ENCODE assay signal across 13 cellular contexts in genomic region chr14:94971750-94972149, GRCh38.
DNase-seq lines count a peak whose midpoint lies in the region; ATAC-seq, FAIRE-seq and TF ChIP-seq lines count a peak whose summit lies in the region.
"Had no signal": no experiment of that assay in that cellular context is flagged by ENCODE, and none has a peak within 500 bp of the region (broad histone marks: within the 10 kb centered on the region; RNA-seq: fewer than 3 reads in every experiment).

No MANE protein-coding gene starts in this region.

- no peaks in the 10 kb centered on the region for H3K4me1 Mint-ChIP-seq in neural progenitor cell
- H3K4me1 Mint-ChIP-seq: activated naive CD4-positive, alpha-beta T cell treated with anti-CD3 and anti-CD28 coated beads, Interleukin-2, amount 10 ng/mL, durations not matched to agents 7 days and 5 days had no signal

- no peak for TF ChIP-seq RAD21 in HepG2 (CRISPR knock-in tag; IDR thresholded peaks at IDR 0.05)

- no peaks in the 10 kb centered on the region for H3F3A ChIP-seq in neural progenitor cell (ENCODE audit: low read depth)

- H3K4me3 ChIP-seq in cardiac fibroblast (replicated peaks in 1 of 2; ENCODE audit: low read depth in 2 of 2, low read length in 2 of 2) (no peak overlapping the region), heart right ventricle (peak overlapping the region in 2 of 10 donors; percentile 5 to 26), neuronal stem cell (ENCODE audit: low read length in 2 of 2) (no peak overlapping the region), transverse colon (no peak overlapping the region), HepG2 (replicated peaks in 1 of 3; ENCODE audit: insufficient read depth in 1 of 3, low read depth in 2 of 3, low read length in 3 of 3) (no peak overlapping the region), neural progenitor cell (no peak overlapping the region)

- no peak overlapping the region for H2BK15ac ChIP-seq in neuronal stem cell (ENCODE audit: low read length)

- H2AK5ac ChIP-seq in neuronal stem cell (ENCODE audit: low read depth, low read length), result no peak overlapping the region

- H3K23ac ChIP-seq in neuronal stem cell (ENCODE audit: low read depth, low read length, poor library complexity), result no peak overlapping the region

- intact Hi-C loops in heart right ventricle (cut with DNase I) (loop anchor here in 1 of 10 donors (5.0 kb wide), 1 partner anchor 49 kb away; no protein-coding TSS in a partner anchor), transverse colon (cut with DNase I; ENCODE audit: low total_unique reads) (loop anchor here (1.0 kb wide), 1 partner anchor 34 kb away; no protein-coding TSS in a partner anchor), HepG2 (cut with micrococcal nuclease; ENCODE audit: unreplicated experiment) (no loop called here)

- H3K14ac ChIP-seq in neuronal stem cell (ENCODE audit: low read length), result no peak overlapping the region

- H3K79me1 ChIP-seq in neuronal stem cell (ENCODE audit: low read depth, low read length), result no peaks in the 10 kb centered on the region

- H3K27ac ChIP-seq in heart right ventricle (peak overlapping the region; percentile 8 to 79 (median 38)), neuronal stem cell (replicated peaks; ENCODE audit: low read length) (peak overlapping the region; percentile 4), transverse colon (peak overlapping the region; percentile 66 to 77 (median 74)), HepG2 (ENCODE audit: extremely low read length, insufficient read depth, low read length) (no peak overlapping the region), neural progenitor cell (no peak overlapping the region)
- H3K27ac ChIP-seq: HL-60 had no signal

- peaks cover 8% of the 10 kb centered on the region for H3K27me3 Mint-ChIP-seq in neural progenitor cell (ENCODE audit: insufficient read depth, low read depth)

- TF ChIP-seq CTCF in cardiac fibroblast (IDR thresholded peaks at IDR 0.05; ENCODE audit: low read depth, low read length), result no peak
- TF ChIP-seq CTCF in heart right ventricle (IDR thresholded peaks at IDR 0.05), result no peak
- TF ChIP-seq CTCF in transverse colon (IDR thresholded peaks at IDR 0.05), result no peak
- TF ChIP-seq CTCF in HepG2 (CRISPR knock-in tag; IDR thresholded peaks at IDR 0.05), result no peak
- TF ChIP-seq CTCF in neural progenitor cell (IDR thresholded peaks at IDR 0.05), result no peak

- H4K8ac ChIP-seq in neuronal stem cell (ENCODE audit: low read depth, low read length), result no peak overlapping the region

- H3K9me3 ChIP-seq in heart right ventricle (peaks cover 0 to 10% (median 0%) of the 10 kb centered on the region in 11 donors), neuronal stem cell (replicated peaks in 1 of 2; ENCODE audit: control insufficient read depth in 2 of 2, insufficient read depth in 1 of 2, low read depth in 1 of 2, low read length in 2 of 2) (peaks cover 0 to 1% of the 10 kb centered on the region in 2 donors), transverse colon (no peaks in the 10 kb centered on the region), HepG2 (ENCODE audit: low read length) (no peaks in the 10 kb centered on the region), neural progenitor cell (ENCODE audit: low read depth) (no peaks in the 10 kb centered on the region)

- peak; percentile 94 for TF ChIP-seq EP300 in transverse colon (IDR thresholded peaks at IDR 0.05; ENCODE audit: low read depth)
- no peak for TF ChIP-seq EP300 in HepG2 (IDR thresholded peaks at IDR 0.05; ENCODE audit: low read depth in 2 of 2, low read length in 2 of 2)
- TF ChIP-seq EP300 in HepG2 (CRISPR knock-in tag; IDR thresholded peaks at IDR 0.05; ENCODE audit: borderline replicate concordance), result no peak

- no peak overlapping the region for H2BK12ac ChIP-seq in neuronal stem cell (ENCODE audit: low read length)

- H3K36me3 ChIP-seq in heart right ventricle, result no peaks in the 10 kb centered on the region
- no peaks in the 10 kb centered on the region for H3K36me3 ChIP-seq in neuronal stem cell (replicated peaks in 1 of 2; ENCODE audit: control insufficient read depth in 2 of 2, insufficient read depth in 2 of 2, low read length in 2 of 2)
- no peaks in the 10 kb centered on the region for H3K36me3 ChIP-seq in transverse colon
- H3K36me3 ChIP-seq in HepG2 (replicated peaks in 1 of 2; ENCODE audit: control insufficient read depth in 1 of 2, insufficient read depth in 2 of 2, low read length in 2 of 2), result no peaks in the 10 kb centered on the region
- no peaks in the 10 kb centered on the region for H3K36me3 ChIP-seq in neural progenitor cell

- no peak overlapping the region for H3K18ac ChIP-seq in neuronal stem cell (ENCODE audit: low read length)

- H3K27me3 ChIP-seq in heart right ventricle, result peaks cover 0 to 4% (median 0%) of the 10 kb centered on the region in 7 donors
- H3K27me3 ChIP-seq in neuronal stem cell (ENCODE audit: control insufficient read depth in 3 of 3, insufficient read depth in 3 of 3, low read depth in 1 of 3, low read length in 3 of 3), result no peaks in the 10 kb centered on the region
- H3K27me3 ChIP-seq in transverse colon, result no peaks in the 10 kb centered on the region
- peaks cover 0 to 24% of the 10 kb centered on the region in 2 experiments; a peak in 2 of 5 replicates for H3K27me3 ChIP-seq in HepG2 (ENCODE audit: control insufficient read depth in 1 of 2, insufficient read depth in 2 of 2, low read length in 2 of 2)
- no peaks in the 10 kb centered on the region for H3K27me3 ChIP-seq in neural progenitor cell

- in situ Hi-C loops in transverse colon (cut with MboI; ENCODE audit: low pct_ligation_motif_present in 1 of 4, low pct_unique_long_range_greater_than_20kb in 1 of 4, low sequenced_read_pairs in 3 of 4) (no loop called here), HepG2 (cut with HindIII; ENCODE audit: extremely low pct_ligation_motif_present, low pct_unique_long_range_greater_than_20kb) (no loop called here)

- TF ChIP-seq POLR2A in transverse colon (IDR thresholded peaks at IDR 0.05) (no peak), HepG2 (IDR thresholded peaks at IDR 0.05; ENCODE audit: insufficient read depth in 1 of 2, low read depth in 2 of 2, low read length in 2 of 2) (no peak)

- no peak overlapping the region for H2BK120ac ChIP-seq in neuronal stem cell (ENCODE audit: low read depth, low read length)

- H3K4me2 ChIP-seq in neuronal stem cell (ENCODE audit: insufficient read depth, low read length, poor library complexity, severe bottlenecking) (no peak overlapping the region), HepG2 (ENCODE audit: low read depth, low read length) (no peak overlapping the region), neural progenitor cell (no peak overlapping the region)

- no peaks in the 10 kb centered on the region for H3K9me3 Mint-ChIP-seq in neural progenitor cell
- H3K9me3 Mint-ChIP-seq: activated naive CD4-positive, alpha-beta T cell treated with anti-CD3 and anti-CD28 coated beads, Interleukin-2, amount 10 ng/mL, durations not matched to agents 7 days and 5 days had no signal

- no peak for FAIRE-seq in HepG2 (lab: Jason Lieb, UNC)

- H2AFZ ChIP-seq in neuronal stem cell (ENCODE audit: low read length) (peak overlapping the region; percentile 45), HepG2 (ENCODE audit: low read length) (no peak overlapping the region), neural progenitor cell (replicated peaks) (no peak overlapping the region)

- no peaks in the 10 kb centered on the region for H3K36me3 Mint-ChIP-seq in neural progenitor cell
- H3K36me3 Mint-ChIP-seq: activated naive CD4-positive, alpha-beta T cell treated with anti-CD3 and anti-CD28 coated beads, Interleukin-2, amount 10 ng/mL, durations not matched to agents 7 days and 5 days had no signal

- no TSS peak for BruUV-seq in HepG2 (replicated peaks; lab: Mats Ljungman, UMichigan)

- H3K4me3 Mint-ChIP-seq in neural progenitor cell, result no peak overlapping the region
- H3K4me3 Mint-ChIP-seq: activated naive CD4-positive, alpha-beta T cell treated with anti-CD3 and anti-CD28 coated beads, Interleukin-2, amount 10 ng/mL, durations not matched to agents 7 days and 5 days had no signal

- H4K91ac ChIP-seq in neuronal stem cell (ENCODE audit: low read depth, low read length, poor library complexity), result no peak overlapping the region

- H4K20me1 ChIP-seq in HepG2 (ENCODE audit: insufficient read depth, low read length), result no peaks in the 10 kb centered on the region
- H4K20me1 ChIP-seq in neural progenitor cell (ENCODE audit: low read depth), result no peaks in the 10 kb centered on the region

- CTCF ChIA-PET in HepG2 (lab: Yijun Ruan, JAX; ENCODE audit: low intra/inter-chr PET ratio, low total read pairs), result no interaction called here

- no peak overlapping the region for H2BK5ac ChIP-seq in neuronal stem cell (ENCODE audit: low read length)

- ATAC-seq in heart right ventricle (peak in 7 of 8 donors; percentile 60 to 89 (median 77)), HepG2 (no peak)
- ATAC-seq: Panc1 had no signal

- 38 to 46% methylated on average over 10 of the region's 10 CpGs for WGBS in heart right ventricle, 2 donors
- no CpG with 5 or more reads among the region's 10 CpGs for WGBS in neuronal stem cell (ENCODE audit: extremely low coverage in 2 of 2, insufficient read length in 2 of 2, insufficient replicate concordance in 1 of 2), 2 donors
- WGBS in transverse colon (ENCODE audit: low coverage in 1 of 2), 2 donors, result 54 to 56% methylated on average over 10 of the region's 10 CpGs
- WGBS in HepG2 (ENCODE audit: low lambda C conversion rate), result 29% methylated on average over 10 of the region's 10 CpGs

- H3K27ac Mint-ChIP-seq in neural progenitor cell, result no peak overlapping the region
- H3K27ac Mint-ChIP-seq: activated naive CD4-positive, alpha-beta T cell treated with anti-CD3 and anti-CD28 coated beads, Interleukin-2, amount 10 ng/mL, durations not matched to agents 7 days and 5 days had no signal

- POLR2A ChIA-PET in HepG2 (lab: Yijun Ruan, JAX), result no interaction called here

- DNase-seq in cardiac fibroblast (ENCODE audit: low read depth in 2 of 2) (peak; percentile 1 to 26), heart right ventricle (peak in 1 of 2 donors; percentile 39), neuronal stem cell (ENCODE audit: low spot score) (no peak), transverse colon (peak; percentile 38), SW480 (ENCODE audit: low spot score) (no peak), HepG2 (ENCODE audit: low spot score) (no peak), neural progenitor cell (ENCODE audit: low spot score) (no peak)
- DNase-seq: activated naive CD4-positive, alpha-beta T cell treated with anti-CD3 and anti-CD28 coated beads, Interleukin-2, amount 10 ng/mL, durations not matched to agents 7 days and 5 days; stimulated activated CD4-positive, alpha-beta T cell treated with anti-CD3 and anti-CD28 coated beads, Interleukin-15, amount 100 ng/mL, for 24 hours; stimulated activated CD8-positive, alpha-beta memory T cell treated with anti-CD3 and anti-CD28 coated beads, Interleukin-4, amount 100 ng/mL, for 48 hours; T-helper 9 cell had no signal

- H3K79me2 ChIP-seq in HepG2 (ENCODE audit: insufficient read depth, low read length) (no peaks in the 10 kb centered on the region), neural progenitor cell (ENCODE audit: low read depth) (no peaks in the 10 kb centered on the region)

- H3K4me1 ChIP-seq in heart right ventricle (peaks cover 0 to 15% (median 0%) of the 10 kb centered on the region in 9 donors), neuronal stem cell (ENCODE audit: control insufficient read depth in 2 of 2, insufficient read depth in 1 of 2, low read depth in 1 of 2, low read length in 2 of 2) (peaks cover 0 to 4% of the 10 kb centered on the region in 2 donors), transverse colon (no peaks in the 10 kb centered on the region), HepG2 (ENCODE audit: insufficient read depth, low read length) (no peaks in the 10 kb centered on the region), neural progenitor cell (no peaks in the 10 kb centered on the region)

- H3K9ac ChIP-seq in neuronal stem cell (ENCODE audit: low read depth, low read length, poor library complexity) (no peak overlapping the region), HepG2 (ENCODE audit: insufficient read depth, low read depth, low read length) (no peak overlapping the region), neural progenitor cell (no peak overlapping the region)

- no peak overlapping the region for H3K4ac ChIP-seq in neuronal stem cell (ENCODE audit: low read length)

Comparison
In these comparisons a context has a peak if more than half of its experiments do, and no peak if none do; other contexts are left out.
1. DNase-seq: peak in cardiac fibroblast (2 of 2) and transverse colon (single experiment); none in neuronal stem cell (single experiment), SW480 (single experiment), HepG2 (single experiment) and neural progenitor cell (single experiment).
2. H3K27ac ChIP-seq: peak in heart right ventricle (10 of 10), neuronal stem cell (single experiment) and transverse colon (4 of 4); none in HepG2 (single experiment) and neural progenitor cell (single experiment).